11 cellular contexts compared by ENCODE assay signal in the genomic region with DNA sequence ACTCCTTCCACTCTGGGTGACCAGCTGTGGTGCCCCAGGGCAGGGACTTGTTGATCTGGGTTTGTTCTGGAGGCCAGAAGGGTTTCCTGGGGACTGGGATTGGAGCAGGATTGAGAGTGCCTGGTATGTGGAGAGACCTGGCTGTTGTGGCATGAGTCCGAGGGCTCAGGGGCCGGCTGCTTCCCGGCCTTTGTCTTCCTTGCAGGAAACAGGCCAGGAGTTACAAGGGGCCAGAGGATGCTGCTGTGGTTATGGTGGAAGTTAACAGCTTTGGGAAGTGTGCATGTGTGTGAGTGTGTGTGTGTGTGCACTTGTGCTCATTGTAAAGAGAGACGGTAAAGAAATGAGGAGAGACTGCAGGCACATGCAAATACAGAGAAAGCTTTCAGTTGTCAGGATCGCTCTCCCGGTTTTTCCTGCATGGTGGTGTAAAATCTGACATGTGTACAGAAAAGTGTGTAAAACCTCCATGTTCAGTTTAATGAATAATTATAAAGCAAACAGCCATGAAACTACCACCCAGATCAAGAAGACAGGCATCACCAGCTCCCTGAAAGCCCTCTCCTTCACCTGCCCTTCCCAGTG. TPM values are rescaled to one million over a fixed set of nuclear protein-coding genes. Genes with fewer than 3 reads are reported as not detected.
DNase-seq lines count a peak whose midpoint lies in the region; ATAC-seq and TF ChIP-seq lines count a peak whose summit lies in the region.
"Had no signal": no experiment of that assay in that cellular context is flagged by ENCODE, and none has a peak within 500 bp of the region (broad histone marks: within the 10 kb centered on the region; RNA-seq: fewer than 3 reads in every experiment).

No MANE protein-coding gene starts in this region.

- H2AFZ ChIP-seq in smooth muscle cell (ENCODE audit: low read depth) = no peak overlapping the region

- peak; percentile 34 to 43 for DNase-seq in SJCRH30
- DNase-seq in mesothelial cell of epicardium (ENCODE audit: low spot score in 2 of 2, unreplicated experiment in 2 of 2) = no peak
- DNase-seq in upper lobe of left lung = peak in 1 of 2 donors; percentile 50
- DNase-seq in DMS53 treated with DMSO at 0.1 percent for 48 hours (lab: John Stamatoyannopoulos, UW; ENCODE audit: unreplicated experiment) = no peak
- DNase-seq in NCI-H345 (lab: John Stamatoyannopoulos, UW) = no peak
- no peak for DNase-seq in smooth muscle cell (lab: John Stamatoyannopoulos, UW; ENCODE audit: unreplicated experiment)
- no peak for DNase-seq in stimulated activated CD4-positive, alpha-beta T cell treated with anti-CD3 and anti-CD28 coated beads, Interleukin-4, amount 100 ng/mL, for 24 hours
- DNase-seq: GOT3 had no signal

- H3K27me3 ChIP-seq in SJCRH30 (no peaks in the 10 kb centered on the region), upper lobe of left lung (no peaks in the 10 kb centered on the region), smooth muscle cell (ENCODE audit: low read depth) (no peaks in the 10 kb centered on the region)

- peaks cover 68% of the 10 kb centered on the region for H3K79me2 ChIP-seq in smooth muscle cell (ENCODE audit: low read depth)

- no peak overlapping the region for H3K27ac ChIP-seq in SJCRH30
- peak overlapping the region; percentile 67 to 83 (median 76) for H3K27ac ChIP-seq in upper lobe of left lung
- H3K27ac ChIP-seq in smooth muscle cell (ENCODE audit: low read depth) = no peak overlapping the region

- no peaks in the 10 kb centered on the region for H3K27me3 Mint-ChIP-seq in mesothelial cell of epicardium (ENCODE audit: low read depth)

- no peak overlapping the region for H3K9ac ChIP-seq in smooth muscle cell (ENCODE audit: low read depth)

- peak; percentile 29 for ATAC-seq in esophagus mucosa
- ATAC-seq in upper lobe of left lung (ENCODE audit: low FRiP score in 2 of 2) = peak; percentile 18 to 70

- no peak for TF ChIP-seq POLR2A in upper lobe of left lung (IDR thresholded peaks at IDR 0.05)

- no peak for TF ChIP-seq EP300 in upper lobe of left lung (IDR thresholded peaks at IDR 0.05)

- H3K27ac Mint-ChIP-seq in mesothelial cell of epicardium = peak overlapping the region; percentile 93

- peaks cover 6% of the 10 kb centered on the region for H3F3A ChIP-seq in smooth muscle cell (ENCODE audit: low read depth)

- peaks cover 53% of the 10 kb centered on the region for H3K4me1 Mint-ChIP-seq in mesothelial cell of epicardium

- H3K36me3 ChIP-seq in SJCRH30 = peaks cover 7% of the 10 kb centered on the region
- H3K36me3 ChIP-seq in upper lobe of left lung = peaks cover 0 to 3% (median 0%) of the 10 kb centered on the region in 4 donors
- no peaks in the 10 kb centered on the region for H3K36me3 ChIP-seq in smooth muscle cell (ENCODE audit: low read depth)

- H3K4me3 ChIP-seq in SJCRH30 (no peak overlapping the region), upper lobe of left lung (peak overlapping the region in 2 of 4 donors; percentile 14 to 17), smooth muscle cell (no peak overlapping the region)

- H3K36me3 Mint-ChIP-seq in mesothelial cell of epicardium = peaks cover 11% of the 10 kb centered on the region

- H3K9me3 Mint-ChIP-seq in mesothelial cell of epicardium = peaks cover 2% of the 10 kb centered on the region

- no peak overlapping the region for H3K4me2 ChIP-seq in smooth muscle cell

- TF ChIP-seq CTCF in mesothelial cell of epicardium (IDR thresholded peaks at IDR 0.05; ENCODE audit: unreplicated experiment) (no peak), upper lobe of left lung (IDR thresholded peaks at IDR 0.05) (no peak), smooth muscle cell (IDR thresholded peaks at IDR 0.05; ENCODE audit: borderline replicate concordance, insufficient read depth, poor library complexity, severe bottlenecking) (no peak)

- 13 to 25% methylated on average over 6 of the region's 6 CpGs for WGBS in upper lobe of left lung, 2 donors
- 40% methylated on average over 6 of the region's 6 CpGs for WGBS in smooth muscle cell (ENCODE audit: low lambda C conversion rate)

- H4K20me1 ChIP-seq in smooth muscle cell (ENCODE audit: low read depth) = peaks cover 97% of the 10 kb centered on the region

- no peaks in the 10 kb centered on the region for H3K4me1 ChIP-seq in SJCRH30
- H3K4me1 ChIP-seq in upper lobe of left lung = peaks cover 41 to 60% (median 55%) of the 10 kb centered on the region in 4 donors
- peaks cover 23% of the 10 kb centered on the region for H3K4me1 ChIP-seq in smooth muscle cell (ENCODE audit: low read depth)

- H3K9me3 ChIP-seq in SJCRH30 (replicated peaks) (no peaks in the 10 kb centered on the region), upper lobe of left lung (no peaks in the 10 kb centered on the region), smooth muscle cell (replicated peaks; ENCODE audit: low read depth) (no peaks in the 10 kb centered on the region)

- H3K4me3 Mint-ChIP-seq in mesothelial cell of epicardium = no peak overlapping the region

RNA-seq across cellular contexts. Expression of gene PAK4, which starts 19.0 kb away (rescaled TPM):
- 9.1 and 11.6 TPM in 2 replicates for total RNA-seq in SJCRH30 (2014; rRNA removed; shearing (Covaris generic))
- total RNA-seq in esophagus mucosa (40.8 TPM), mesothelial cell of epicardium (101 to 103 TPM (median 102 TPM) in 3 replicates), upper lobe of left lung (10 to 100 TPM; 23.4 to 88.2 (median 54.4) TPM), smooth muscle cell (9.7 and 11.8 TPM in 2 replicates)
- 19.1 and 19.9 TPM in 2 replicates for polyA plus RNA-seq in smooth muscle cell

RNA-seq across cellular contexts. Expression of gene NCCRP1, which starts 52.2 kb away (rescaled TPM):
- 7.6 and 7.8 TPM in 2 replicates for total RNA-seq in SJCRH30 (2014; rRNA removed; shearing (Covaris generic))
- total RNA-seq in esophagus mucosa = 298 TPM
- 11.7 to 14.8 TPM (median 12.2 TPM) in 3 replicates for total RNA-seq in mesothelial cell of epicardium
- total RNA-seq in upper lobe of left lung = under 1 TPM in 1 of 6 donors, not detected in 5; 0.47 TPM
- 2.2 and 4.0 TPM in 2 replicates for total RNA-seq in smooth muscle cell
- polyA plus RNA-seq in smooth muscle cell = 1.5 TPM in 2 replicates
- total RNA-seq: aorta had no signal

RNA-seq across cellular contexts. Expression of gene SYCN, which starts 59.5 kb away (rescaled TPM):
- not detected in 2 replicates for total RNA-seq in SJCRH30 (2014; rRNA removed; shearing (Covaris generic))
- total RNA-seq in esophagus mucosa = not detected
- total RNA-seq in mesothelial cell of epicardium = not detected in 3 replicates
- total RNA-seq in upper lobe of left lung = 1 to 10 TPM in 1 of 6 donors, under 1 TPM in 1, not detected in 4; 0.83 to 1.3 TPM
- total RNA-seq in smooth muscle cell = not detected in 2 replicates
- polyA plus RNA-seq in smooth muscle cell = not detected in 2 replicates
- total RNA-seq: aorta had no signal
- polyA plus RNA-seq: keratinocyte had no signal

Comparison
In these comparisons a context has a peak if more than half of its experiments do, and no peak if none do; other contexts are left out.
1. DNase-seq: peak in SJCRH30 (2 of 2); none in mesothelial cell of epicardium (0 of 2), DMS53 treated with DMSO at 0.1 percent for 48 hours (single experiment), NCI-H345 (single experiment), smooth muscle cell (single experiment) and stimulated activated CD4-positive, alpha-beta T cell treated with anti-CD3 and anti-CD28 coated beads, Interleukin-4, amount 100 ng/mL, for 24 hours (single experiment).
2. H3K27ac ChIP-seq: peak in upper lobe of left lung (4 of 4); none in SJCRH30 (single experiment) and smooth muscle cell (single experiment).
3. RNA of gene NCCRP1, which starts 52.2 kb away (total RNA-seq): 298 TPM in esophagus mucosa (single experiment); 11.7 to 14.8 TPM in mesothelial cell of epicardium, 7.6 to 7.8 TPM in SJCRH30, 2.2 to 4.0 TPM in smooth muscle cell and 0.47 TPM in upper lobe of left lung; every median in the first group is over 10 times any median in the second.